ENCODE assay signal across 1 cellular context in the genomic region with DNA sequence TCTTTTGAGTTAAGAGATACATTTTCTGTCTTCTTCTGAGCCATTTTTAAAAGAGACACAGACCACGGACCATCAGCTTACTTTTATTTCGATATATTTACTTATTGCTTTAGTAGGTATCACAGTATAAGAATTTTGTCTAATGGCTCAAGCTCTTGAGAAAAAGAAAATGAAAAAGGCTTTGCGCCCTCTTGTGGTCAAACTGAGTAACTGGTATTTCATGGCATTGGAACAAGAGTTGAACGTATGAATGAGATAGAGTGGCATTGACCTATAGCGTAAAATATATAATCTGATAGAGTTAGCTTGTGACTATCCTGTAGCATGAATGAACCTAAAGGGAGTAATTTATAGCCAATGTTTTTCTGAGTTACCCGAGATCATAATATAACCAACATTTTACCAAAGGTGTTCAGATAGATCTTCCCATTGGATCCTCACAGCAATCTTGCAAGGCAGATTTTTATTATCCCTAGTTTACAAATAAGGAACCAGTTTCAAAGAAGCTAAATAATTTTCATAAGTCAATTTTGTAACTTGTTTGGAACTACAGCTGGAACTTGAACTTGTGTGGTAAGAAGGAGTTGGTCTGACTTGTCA.
TF ChIP-seq lines count a peak whose summit lies in the region.

No MANE protein-coding gene starts in this region.

TF ChIP-seq in GM23338, 12 proteins besides CTCF, POLR2A, EP300 and RAD21 (continued from another document):
- TF ChIP-seq, protein P1, sequence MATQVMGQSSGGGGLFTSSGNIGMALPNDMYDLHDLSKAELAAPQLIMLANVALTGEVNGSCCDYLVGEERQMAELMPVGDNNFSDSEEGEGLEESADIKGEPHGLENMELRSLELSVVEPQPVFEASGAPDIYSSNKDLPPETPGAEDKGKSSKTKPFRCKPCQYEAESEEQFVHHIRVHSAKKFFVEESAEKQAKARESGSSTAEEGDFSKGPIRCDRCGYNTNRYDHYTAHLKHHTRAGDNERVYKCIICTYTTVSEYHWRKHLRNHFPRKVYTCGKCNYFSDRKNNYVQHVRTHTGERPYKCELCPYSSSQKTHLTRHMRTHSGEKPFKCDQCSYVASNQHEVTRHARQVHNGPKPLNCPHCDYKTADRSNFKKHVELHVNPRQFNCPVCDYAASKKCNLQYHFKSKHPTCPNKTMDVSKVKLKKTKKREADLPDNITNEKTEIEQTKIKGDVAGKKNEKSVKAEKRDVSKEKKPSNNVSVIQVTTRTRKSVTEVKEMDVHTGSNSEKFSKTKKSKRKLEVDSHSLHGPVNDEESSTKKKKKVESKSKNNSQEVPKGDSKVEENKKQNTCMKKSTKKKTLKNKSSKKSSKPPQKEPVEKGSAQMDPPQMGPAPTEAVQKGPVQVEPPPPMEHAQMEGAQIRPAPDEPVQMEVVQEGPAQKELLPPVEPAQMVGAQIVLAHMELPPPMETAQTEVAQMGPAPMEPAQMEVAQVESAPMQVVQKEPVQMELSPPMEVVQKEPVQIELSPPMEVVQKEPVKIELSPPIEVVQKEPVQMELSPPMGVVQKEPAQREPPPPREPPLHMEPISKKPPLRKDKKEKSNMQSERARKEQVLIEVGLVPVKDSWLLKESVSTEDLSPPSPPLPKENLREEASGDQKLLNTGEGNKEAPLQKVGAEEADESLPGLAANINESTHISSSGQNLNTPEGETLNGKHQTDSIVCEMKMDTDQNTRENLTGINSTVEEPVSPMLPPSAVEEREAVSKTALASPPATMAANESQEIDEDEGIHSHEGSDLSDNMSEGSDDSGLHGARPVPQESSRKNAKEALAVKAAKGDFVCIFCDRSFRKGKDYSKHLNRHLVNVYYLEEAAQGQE (IDR thresholded peaks at IDR 0.05; ENCODE audit: unreplicated experiment) = no peak
